Comparison of ENCODE assay signal across 8 cellular contexts in the genomic region with DNA sequence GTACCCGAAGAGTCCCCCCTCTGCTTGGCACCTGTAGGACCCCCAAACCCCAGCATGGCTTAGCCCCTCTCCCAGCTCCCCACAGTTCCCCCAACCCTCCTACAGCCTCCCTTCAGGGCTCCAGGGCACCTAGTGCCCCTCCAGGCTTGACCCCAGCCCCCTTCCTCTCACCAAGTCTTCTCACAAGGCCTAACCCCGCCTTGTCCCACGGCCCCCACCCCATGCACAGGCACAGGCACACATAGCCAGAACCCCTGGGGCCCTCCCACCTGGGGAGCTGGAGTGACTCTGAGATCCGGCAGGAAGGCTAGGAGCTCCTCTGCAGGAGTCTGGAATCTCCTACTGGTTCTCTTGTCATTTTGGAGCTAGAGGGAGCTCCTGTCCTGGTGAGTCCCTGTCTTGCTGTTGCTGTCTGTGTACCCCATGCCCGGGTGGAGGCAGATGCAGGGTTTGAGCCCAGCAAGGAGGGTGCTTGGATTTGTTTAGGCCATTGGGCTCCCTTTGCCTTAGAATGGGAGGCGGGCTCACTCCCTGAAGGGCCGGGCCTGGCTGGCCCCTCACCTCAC. TPM values are rescaled to one million over a fixed set of nuclear protein-coding genes. Genes with fewer than 3 reads are reported as not detected.
DNase-seq lines count a peak whose midpoint lies in the region; ATAC-seq lines count a peak whose summit lies in the region.

No MANE protein-coding gene starts in this region.

- POLR2A ChIA-PET in activated naive CD8-positive, alpha-beta T cell treated with anti-CD3 and anti-CD28 coated beads, Interleukin-2, amount 10 ng/mL, durations not matched to agents 7 days and 5 days (lab: Charles Lee), result interaction anchor here (0.9 to 19.8 kb wide), 19 partner anchors 9 to 122 kb away, joined by 3 to 390 read pairs (median 5); a partner anchor contains a TSS

- no peak for ATAC-seq in activated naive CD8-positive, alpha-beta T cell treated with anti-CD3 and anti-CD28 coated beads, Interleukin-2, amount 10 ng/mL, durations not matched to agents 7 days and 5 days (ENCODE audit: low read depth)
- ATAC-seq in stimulated activated naive CD8-positive, alpha-beta T cell treated with anti-CD3 and anti-CD28 coated beads, Interleukin-15, amount 100 ng/mL, for 72 hours, result peak; percentile 1

- H3K36me3 ChIP-seq in HUES6 (ENCODE audit: control insufficient read depth, insufficient read depth, low read length) (no peaks in the 10 kb centered on the region), iPS-15b (ENCODE audit: control insufficient read depth, insufficient read depth, low read length) (no peaks in the 10 kb centered on the region)

- no peaks in the 10 kb centered on the region for H3K9me3 Mint-ChIP-seq in activated naive CD8-positive, alpha-beta T cell treated with anti-CD3 and anti-CD28 coated beads, Interleukin-2, amount 10 ng/mL, durations not matched to agents 7 days and 5 days
- peaks cover 3 to 12% of the 10 kb centered on the region in 2 donors for H3K9me3 Mint-ChIP-seq in stimulated activated naive CD8-positive, alpha-beta T cell treated with anti-CD3 and anti-CD28 coated beads, Interleukin-15, amount 100 ng/mL, for 72 hours

- H3K27ac ChIP-seq in HUES6 (ENCODE audit: low read depth, low read length), result no peak overlapping the region

- H3K4me1 ChIP-seq in HUES6 (ENCODE audit: control insufficient read depth, insufficient read depth, low read length), result peaks cover 65% of the 10 kb centered on the region
- H3K4me1 ChIP-seq in iPS-15b (ENCODE audit: control insufficient read depth, insufficient read depth, low read length), result peaks cover 33% of the 10 kb centered on the region

- H3K4me3 Mint-ChIP-seq in activated naive CD8-positive, alpha-beta T cell treated with anti-CD3 and anti-CD28 coated beads, Interleukin-2, amount 10 ng/mL, durations not matched to agents 7 days and 5 days, result peak overlapping the region; percentile 84
- H3K4me3 Mint-ChIP-seq in stimulated activated naive CD8-positive, alpha-beta T cell treated with anti-CD3 and anti-CD28 coated beads, Interleukin-15, amount 100 ng/mL, for 72 hours, result peak overlapping the region; percentile 78 to 84

- H3K27ac Mint-ChIP-seq in activated naive CD8-positive, alpha-beta T cell treated with anti-CD3 and anti-CD28 coated beads, Interleukin-2, amount 10 ng/mL, durations not matched to agents 7 days and 5 days, result peak overlapping the region; percentile 100
- H3K27ac Mint-ChIP-seq in stimulated activated naive CD8-positive, alpha-beta T cell treated with anti-CD3 and anti-CD28 coated beads, Interleukin-15, amount 100 ng/mL, for 72 hours, result peak overlapping the region; percentile 94 to 96

- DNase-seq in activated naive CD8-positive, alpha-beta T cell treated with anti-CD3 and anti-CD28 coated beads, Interleukin-2, amount 10 ng/mL, durations not matched to agents 7 days and 5 days, result peak; percentile 65
- peak in 1 of 2 donors; percentile 34 for DNase-seq in stimulated activated naive CD8-positive, alpha-beta T cell treated with anti-CD3 and anti-CD28 coated beads, Interleukin-15, amount 100 ng/mL, for 72 hours
- DNase-seq in NCI-H1092 treated with DMSO at 0.1 percent for 48 hours (lab: John Stamatoyannopoulos, UW), result no peak
- DNase-seq in iPS-NIHi11 (ENCODE audit: low spot score), result no peak
- no peak for DNase-seq in UCSD-AML1 (lab: John Stamatoyannopoulos, UW; ENCODE audit: unreplicated experiment)
- no peak for DNase-seq in activated CD4-positive, alpha-beta T cell treated with anti-CD3 and anti-CD28 coated beads for 4 hours

- H3K4me3 ChIP-seq in HUES6 (ENCODE audit: low read depth, low read length), result peak overlapping the region; percentile 41
- peak overlapping the region; percentile 26 for H3K4me3 ChIP-seq in iPS-15b (ENCODE audit: low read depth, low read length)

- H3K9ac ChIP-seq in HUES6 (ENCODE audit: low read length), result no peak overlapping the region
- peak overlapping the region; percentile 4 for H3K9ac ChIP-seq in iPS-15b (ENCODE audit: low read depth, low read length)

- 0 out of 2 replicates have a peak, but pooled peaks cover 4% of the 10 kb centered on the region for H3K9me3 ChIP-seq in HUES6 (ENCODE audit: control insufficient read depth, insufficient read depth, low read depth, low read length)
- H3K9me3 ChIP-seq in iPS-15b (ENCODE audit: control insufficient read depth, insufficient read depth, low read length), result no peaks in the 10 kb centered on the region

- H3K27me3 ChIP-seq in HUES6 (ENCODE audit: control insufficient read depth, insufficient read depth, low read length) (no peaks in the 10 kb centered on the region), iPS-15b (ENCODE audit: control insufficient read depth, insufficient read depth, low read length) (no peaks in the 10 kb centered on the region)

- H3K27me3 Mint-ChIP-seq in activated naive CD8-positive, alpha-beta T cell treated with anti-CD3 and anti-CD28 coated beads, Interleukin-2, amount 10 ng/mL, durations not matched to agents 7 days and 5 days, result no peaks in the 10 kb centered on the region
- H3K27me3 Mint-ChIP-seq in stimulated activated naive CD8-positive, alpha-beta T cell treated with anti-CD3 and anti-CD28 coated beads, Interleukin-15, amount 100 ng/mL, for 72 hours, result no peaks in the 10 kb centered on the region

- peaks cover 22% of the 10 kb centered on the region for H3K36me3 Mint-ChIP-seq in activated naive CD8-positive, alpha-beta T cell treated with anti-CD3 and anti-CD28 coated beads, Interleukin-2, amount 10 ng/mL, durations not matched to agents 7 days and 5 days

- peaks cover 95% of the 10 kb centered on the region for H3K4me1 Mint-ChIP-seq in activated naive CD8-positive, alpha-beta T cell treated with anti-CD3 and anti-CD28 coated beads, Interleukin-2, amount 10 ng/mL, durations not matched to agents 7 days and 5 days
- H3K4me1 Mint-ChIP-seq in stimulated activated naive CD8-positive, alpha-beta T cell treated with anti-CD3 and anti-CD28 coated beads, Interleukin-15, amount 100 ng/mL, for 72 hours, result peaks cover 100% of the 10 kb centered on the region

RNA-seq across cellular contexts. Expression of a gene that starts 39.6 kb away (rescaled TPM):
- 100 to 1,000 TPM; 230 to 252 TPM for total RNA-seq in activated naive CD8-positive, alpha-beta T cell treated with anti-CD3 and anti-CD28 coated beads, Interleukin-2, amount 10 ng/mL, durations not matched to agents 7 days and 5 days
